In the genomic region with DNA sequence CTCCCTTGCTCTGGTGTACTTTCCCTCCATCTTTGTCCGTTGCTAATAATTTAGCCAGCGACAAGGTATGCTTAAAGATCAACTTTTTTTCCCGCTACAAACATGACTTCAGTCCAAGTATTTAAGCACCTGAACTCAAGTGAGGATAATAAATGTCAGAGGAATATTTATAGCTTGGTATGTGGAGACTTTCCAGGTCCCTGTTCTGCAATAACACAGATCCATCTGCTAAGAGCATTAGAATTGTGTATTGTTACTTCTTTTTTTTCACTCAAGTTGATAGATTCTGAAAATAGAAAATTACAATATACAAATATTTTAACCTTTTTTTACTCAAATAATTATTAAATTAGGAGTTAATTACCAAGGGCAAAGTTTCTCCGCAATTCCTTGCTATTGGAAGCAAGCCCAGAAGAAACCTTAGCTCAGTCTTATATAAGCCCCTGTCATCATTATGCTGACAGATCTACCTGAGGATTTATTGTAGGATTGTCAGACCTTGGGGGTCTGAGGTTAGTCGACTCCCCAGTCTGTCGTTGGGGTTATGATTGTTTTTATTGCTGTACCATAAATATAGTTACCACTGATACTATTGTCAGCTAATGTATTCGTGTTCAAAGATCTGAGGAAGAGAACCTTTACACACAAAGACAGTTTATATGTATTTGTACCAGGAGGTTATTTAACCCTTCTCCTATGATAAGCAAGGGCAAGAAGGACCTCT, we compare ENCODE assay signal across 23 cellular contexts.
DNase-seq lines count a peak whose midpoint lies in the region; ATAC-seq and TF ChIP-seq lines count a peak whose summit lies in the region.
"Had no signal": no experiment of that assay in that cellular context is flagged by ENCODE, and none has a peak within 500 bp of the region (broad histone marks: within the 10 kb centered on the region; RNA-seq: fewer than 3 reads in every experiment).

No MANE protein-coding gene starts in this region.

- no peak for TF ChIP-seq EP300 in transverse colon (IDR thresholded peaks at IDR 0.05; ENCODE audit: low read depth)

- no peak for DNase-seq in heart right ventricle
- no peak for DNase-seq in cardiac septum (ENCODE audit: low spot score)
- DNase-seq in cerebellum (ENCODE audit: low spot score) = peak; percentile 3
- DNase-seq in nephron progenitor cell = no peak
- no peak for DNase-seq in NCI-H524 (lab: John Stamatoyannopoulos, UW)
- DNase-seq in transverse colon = no peak
- no peak for DNase-seq in mesenteric fat pad (ENCODE audit: low spot score)
- DNase-seq: CD4-positive, alpha-beta T cell; COR-L47; DMS79; EL; GF-D8; Karpas-422; NCI-H1092 treated with DMSO at 0.1 percent for 48 hours; NCI-H1436 treated with DMSO at 0.1 percent for 48 hours; NCI-H1930; NCI-H2107; NCI-H524 treated with DMSO at 0.1 percent for 48 hours; NCI-H774; SJCRH30 had no signal

- peaks cover 23% of the 10 kb centered on the region for H3K9me3 Mint-ChIP-seq in nephron progenitor cell

- H3K4me3 ChIP-seq in heart right ventricle (no peak overlapping the region), transverse colon (no peak overlapping the region)
- H3K4me3 ChIP-seq: BLaER1 treated with 17β-estradiol and CSF1 and Interleukin-3, amounts not matched to agents 10 nM and 100 nM; SJCRH30 had no signal

- no peak for TF ChIP-seq POLR2A in transverse colon (IDR thresholded peaks at IDR 0.05)

- peaks cover 31% of the 10 kb centered on the region for H3K4me1 Mint-ChIP-seq in nephron progenitor cell

- WGBS in heart right ventricle, 2 donors = 33 to 43% methylated on average over 7 of the region's 7 CpGs
- WGBS in transverse colon (ENCODE audit: low coverage in 1 of 2), 2 donors = 22 to 23% methylated on average over 6 to 7 of the region's 7 CpGs

- H3K27ac Mint-ChIP-seq in nephron progenitor cell = peak overlapping the region; percentile 61
- H3K27ac Mint-ChIP-seq: CD4-positive, alpha-beta T cell had no signal

- H3K36me3 ChIP-seq in heart right ventricle (no peaks in the 10 kb centered on the region), transverse colon (no peaks in the 10 kb centered on the region)
- H3K36me3 ChIP-seq: BLaER1 treated with 17β-estradiol and CSF1 and Interleukin-3, amounts not matched to agents 10 nM and 100 nM; SJCRH30 had no signal

- H3K27me3 ChIP-seq in heart right ventricle (no peaks in the 10 kb centered on the region), transverse colon (no peaks in the 10 kb centered on the region)
- H3K27me3 ChIP-seq: BLaER1 treated with 17β-estradiol and CSF1 and Interleukin-3, amounts not matched to agents 10 nM and 100 nM; SJCRH30 had no signal

- H3K9me3 ChIP-seq in heart right ventricle = peaks cover 0 to 6% (median 0%) of the 10 kb centered on the region in 11 donors
- H3K9me3 ChIP-seq in transverse colon = no peaks in the 10 kb centered on the region

- no peaks in the 10 kb centered on the region for H3K36me3 Mint-ChIP-seq in nephron progenitor cell (ENCODE audit: low read depth)

- H3K4me1 ChIP-seq in heart right ventricle (peaks cover 0 to 10% (median 0%) of the 10 kb centered on the region in 9 donors), transverse colon (no peaks in the 10 kb centered on the region)
- H3K4me1 ChIP-seq: BLaER1 treated with 17β-estradiol and CSF1 and Interleukin-3, amounts not matched to agents 10 nM and 100 nM; SJCRH30 had no signal

- intact Hi-C loops in heart right ventricle (cut with DNase I) = no loop called here
- intact Hi-C loops in cardiac septum (cut with DNase I) = no loop called here
- intact Hi-C loops in transverse colon (cut with DNase I; ENCODE audit: low total_unique reads) = no loop called here

- in situ Hi-C loops in transverse colon (cut with MboI; ENCODE audit: low pct_ligation_motif_present in 1 of 4, low pct_unique_long_range_greater_than_20kb in 1 of 4, low sequenced_read_pairs in 3 of 4) = no loop called here

- no peaks in the 10 kb centered on the region for H3K27me3 Mint-ChIP-seq in nephron progenitor cell (ENCODE audit: low read depth, poor library complexity)
- H3K27me3 Mint-ChIP-seq: CD4-positive, alpha-beta T cell had no signal

- peak in 5 of 8 donors; percentile 33 to 75 (median 70) for ATAC-seq in heart right ventricle
- ATAC-seq: HepG2, SK-N-SH treated with all-trans-retinoic acid at 6 μM for 48 hours had no signal

- TF ChIP-seq CTCF in heart right ventricle (IDR thresholded peaks at IDR 0.05) (no peak), nephron progenitor cell (IDR thresholded peaks at IDR 0.05) (no peak), transverse colon (IDR thresholded peaks at IDR 0.05) (no peak)

- H3K27ac ChIP-seq in heart right ventricle = peak overlapping the region in 2 of 10 donors; percentile 29 to 49
- H3K27ac ChIP-seq in transverse colon = no peak overlapping the region
- H3K27ac ChIP-seq: BLaER1 treated with 17β-estradiol and CSF1 and Interleukin-3, amounts not matched to agents 10 nM and 100 nM; SJCRH30 had no signal

- H3K4me3 Mint-ChIP-seq in nephron progenitor cell = no peak overlapping the region
- H3K4me3 Mint-ChIP-seq: CD4-positive, alpha-beta T cell had no signal
